Comparison of ENCODE assay signal across 2 cellular contexts in genomic region chr17:69276279-69276678, GRCh38. TPM values are rescaled to one million over a fixed set of nuclear protein-coding genes. Genes with fewer than 3 reads are reported as not detected.
"Had no signal": no experiment of that assay in that cellular context is flagged by ENCODE, and none has a peak within 500 bp of the region (broad histone marks: within the 10 kb centered on the region; RNA-seq: fewer than 3 reads in every experiment).

No MANE protein-coding gene starts in this region.

RNA-seq across cellular contexts. Expression of gene ABCA10, which starts 47.7 kb away (rescaled TPM):
- total RNA-seq: PC-9, SJCRH30 had no signal

RNA-seq across cellular contexts. Expression of gene ABCA5, which starts 50.7 kb away (rescaled TPM):
- total RNA-seq: SJCRH30 had no signal
